ENCODE assay signal across 1 cellular context in the genomic region with DNA sequence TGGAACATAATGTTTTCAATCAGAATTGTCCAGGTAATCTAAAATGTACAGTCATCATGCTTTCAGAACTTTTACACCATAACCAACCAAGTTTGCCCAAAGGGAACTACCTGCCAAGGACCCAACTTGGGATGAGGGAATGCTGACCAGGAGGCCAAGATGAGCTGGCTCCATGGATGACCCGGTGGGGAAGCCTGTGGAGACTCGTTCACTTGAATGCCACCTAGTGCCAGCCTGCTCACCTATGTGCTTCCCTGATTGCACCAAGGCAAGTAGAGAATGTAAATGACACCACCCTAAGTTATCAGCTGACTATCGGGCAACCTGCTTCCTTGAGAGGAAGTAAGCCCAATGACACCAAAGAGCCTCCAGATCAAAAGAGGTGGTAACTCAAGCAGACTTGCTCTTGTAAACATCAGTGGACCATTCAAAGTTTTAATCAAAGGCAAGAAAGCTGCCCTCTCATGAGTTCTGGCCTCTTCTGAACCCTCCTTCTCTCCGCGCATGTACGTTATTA.
TF ChIP-seq lines count a peak whose summit lies in the region.

No MANE protein-coding gene starts in this region.

TF ChIP-seq in GM23338, 12 proteins besides CTCF, POLR2A, EP300 and RAD21 (continued from another document):
- TF ChIP-seq, protein P1, sequence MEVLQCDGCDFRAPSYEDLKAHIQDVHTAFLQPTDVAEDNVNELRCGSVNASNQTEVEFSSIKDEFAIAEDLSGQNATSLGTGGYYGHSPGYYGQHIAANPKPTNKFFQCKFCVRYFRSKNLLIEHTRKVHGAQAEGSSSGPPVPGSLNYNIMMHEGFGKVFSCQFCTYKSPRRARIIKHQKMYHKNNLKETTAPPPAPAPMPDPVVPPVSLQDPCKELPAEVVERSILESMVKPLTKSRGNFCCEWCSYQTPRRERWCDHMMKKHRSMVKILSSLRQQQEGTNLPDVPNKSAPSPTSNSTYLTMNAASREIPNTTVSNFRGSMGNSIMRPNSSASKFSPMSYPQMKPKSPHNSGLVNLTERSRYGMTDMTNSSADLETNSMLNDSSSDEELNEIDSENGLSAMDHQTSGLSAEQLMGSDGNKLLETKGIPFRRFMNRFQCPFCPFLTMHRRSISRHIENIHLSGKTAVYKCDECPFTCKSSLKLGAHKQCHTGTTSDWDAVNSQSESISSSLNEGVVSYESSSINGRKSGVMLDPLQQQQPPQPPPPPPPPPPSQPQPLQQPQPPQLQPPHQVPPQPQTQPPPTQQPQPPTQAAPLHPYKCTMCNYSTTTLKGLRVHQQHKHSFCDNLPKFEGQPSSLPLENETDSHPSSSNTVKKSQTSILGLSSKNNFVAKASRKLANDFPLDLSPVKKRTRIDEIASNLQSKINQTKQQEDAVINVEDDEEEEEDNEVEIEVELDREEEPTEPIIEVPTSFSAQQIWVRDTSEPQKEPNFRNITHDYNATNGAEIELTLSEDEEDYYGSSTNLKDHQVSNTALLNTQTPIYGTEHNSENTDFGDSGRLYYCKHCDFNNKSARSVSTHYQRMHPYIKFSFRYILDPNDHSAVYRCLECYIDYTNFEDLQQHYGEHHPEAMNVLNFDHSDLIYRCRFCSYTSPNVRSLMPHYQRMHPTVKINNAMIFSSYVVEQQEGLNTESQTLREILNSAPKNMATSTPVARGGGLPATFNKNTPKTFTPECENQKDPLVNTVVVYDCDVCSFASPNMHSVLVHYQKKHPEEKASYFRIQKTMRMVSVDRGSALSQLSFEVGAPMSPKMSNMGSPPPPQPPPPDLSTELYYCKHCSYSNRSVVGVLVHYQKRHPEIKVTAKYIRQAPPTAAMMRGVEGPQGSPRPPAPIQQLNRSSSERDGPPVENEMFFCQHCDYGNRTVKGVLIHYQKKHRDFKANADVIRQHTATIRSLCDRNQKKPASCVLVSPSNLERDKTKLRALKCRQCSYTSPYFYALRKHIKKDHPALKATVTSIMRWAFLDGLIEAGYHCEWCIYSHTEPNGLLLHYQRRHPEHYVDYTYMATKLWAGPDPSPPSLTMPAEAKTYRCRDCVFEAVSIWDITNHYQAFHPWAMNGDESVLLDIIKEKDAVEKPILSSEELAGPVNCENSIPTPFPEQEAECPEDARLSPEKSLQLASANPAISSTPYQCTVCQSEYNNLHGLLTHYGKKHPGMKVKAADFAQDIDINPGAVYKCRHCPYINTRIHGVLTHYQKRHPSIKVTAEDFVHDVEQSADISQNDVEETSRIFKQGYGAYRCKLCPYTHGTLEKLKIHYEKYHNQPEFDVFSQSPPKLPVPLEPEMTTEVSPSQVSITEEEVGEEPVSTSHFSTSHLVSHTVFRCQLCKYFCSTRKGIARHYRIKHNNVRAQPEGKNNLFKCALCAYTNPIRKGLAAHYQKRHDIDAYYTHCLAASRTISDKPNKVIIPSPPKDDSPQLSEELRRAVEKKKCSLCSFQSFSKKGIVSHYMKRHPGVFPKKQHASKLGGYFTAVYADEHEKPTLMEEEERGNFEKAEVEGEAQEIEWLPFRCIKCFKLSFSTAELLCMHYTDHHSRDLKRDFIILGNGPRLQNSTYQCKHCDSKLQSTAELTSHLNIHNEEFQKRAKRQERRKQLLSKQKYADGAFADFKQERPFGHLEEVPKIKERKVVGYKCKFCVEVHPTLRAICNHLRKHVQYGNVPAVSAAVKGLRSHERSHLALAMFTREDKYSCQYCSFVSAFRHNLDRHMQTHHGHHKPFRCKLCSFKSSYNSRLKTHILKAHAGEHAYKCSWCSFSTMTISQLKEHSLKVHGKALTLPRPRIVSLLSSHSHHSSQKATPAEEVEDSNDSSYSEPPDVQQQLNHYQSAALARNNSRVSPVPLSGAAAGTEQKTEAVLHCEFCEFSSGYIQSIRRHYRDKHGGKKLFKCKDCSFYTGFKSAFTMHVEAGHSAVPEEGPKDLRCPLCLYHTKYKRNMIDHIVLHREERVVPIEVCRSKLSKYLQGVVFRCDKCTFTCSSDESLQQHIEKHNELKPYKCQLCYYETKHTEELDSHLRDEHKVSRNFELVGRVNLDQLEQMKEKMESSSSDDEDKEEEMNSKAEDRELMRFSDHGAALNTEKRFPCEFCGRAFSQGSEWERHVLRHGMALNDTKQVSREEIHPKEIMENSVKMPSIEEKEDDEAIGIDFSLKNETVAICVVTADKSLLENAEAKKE (CRISPR knock-in tag; IDR thresholded peaks at IDR 0.05) = no peak
TF ChIP-seq in GM23338: peak in this region for 0.
